ENCODE assay signal across 3 cellular contexts in genomic region chr1:174239541-174239940, GRCh38.
TF ChIP-seq lines count a peak whose summit lies in the region.

No MANE protein-coding gene starts in this region.

TF ChIP-seq in A549, 52 proteins besides CTCF, POLR2A, EP300 and RAD21:
- TF ChIP-seq CBX2 (IDR thresholded peaks at IDR 0.05; ENCODE audit: borderline replicate concordance, low read depth), result no peak
- TF ChIP-seq MAFK (IDR thresholded peaks at IDR 0.05; ENCODE audit: partially characterized antibody), result peak; percentile 64
- TF ChIP-seq RCOR1 (IDR thresholded peaks at IDR 0.05; ENCODE audit: low read depth, low read length), result no peak

TF ChIP-seq in H1, 55 proteins besides CTCF, POLR2A, EP300 and RAD21:
- TF ChIP-seq POLR2AphosphoS5 (IDR thresholded peaks at IDR 0.05; ENCODE audit: low read depth, low read length) (no peak), EGR1 (IDR thresholded peaks at IDR 0.05; ENCODE audit: borderline replicate concordance, low read depth, low read length) (no peak), JUND (IDR thresholded peaks at IDR 0.05; ENCODE audit: low read length) (no peak), GABPA (IDR thresholded peaks at IDR 0.05; ENCODE audit: borderline replicate concordance, insufficient read depth, low read length) (no peak), PHF8 (conservative IDR thresholded peaks at IDR 0.05; ENCODE audit: low read depth, low read length) (no peak), SRF (IDR thresholded peaks at IDR 0.05; ENCODE audit: low read depth, low read length) (no peak), SIN3A (conservative IDR thresholded peaks at IDR 0.05 in 1 of 2, IDR thresholded peaks at IDR 0.05 in 1 of 2; ENCODE audit: low read depth in 1 of 2, low read length in 2 of 2) (no peak), KDM5A (IDR thresholded peaks at IDR 0.05; ENCODE audit: low read length) (no peak), NANOG (IDR thresholded peaks at IDR 0.05; ENCODE audit: insufficient read depth, low read depth, low read length, poor library complexity, severe bottlenecking) (no peak), SAP30 (IDR thresholded peaks at IDR 0.05; ENCODE audit: insufficient read depth, insufficient replicate concordance, low read length) (no peak), GTF2F1 (IDR thresholded peaks at IDR 0.05; ENCODE audit: borderline replicate concordance, low read depth, low read length) (no peak), CHD2 (IDR thresholded peaks at IDR 0.05; ENCODE audit: low read length) (no peak), TCF12 (IDR thresholded peaks at IDR 0.05; ENCODE audit: low read depth, low read length) (no peak), EZH2 (IDR thresholded peaks at IDR 0.05; ENCODE audit: low read depth, low read length, severe bottlenecking) (no peak), ATF3 (IDR thresholded peaks at IDR 0.05; ENCODE audit: insufficient read depth, low read depth, low read length) (no peak), SP4 (IDR thresholded peaks at IDR 0.05; ENCODE audit: low read length) (no peak), HDAC6 (IDR thresholded peaks at IDR 0.05; ENCODE audit: low read depth, low read length) (no peak)
- TF ChIP-seq, protein P1, sequence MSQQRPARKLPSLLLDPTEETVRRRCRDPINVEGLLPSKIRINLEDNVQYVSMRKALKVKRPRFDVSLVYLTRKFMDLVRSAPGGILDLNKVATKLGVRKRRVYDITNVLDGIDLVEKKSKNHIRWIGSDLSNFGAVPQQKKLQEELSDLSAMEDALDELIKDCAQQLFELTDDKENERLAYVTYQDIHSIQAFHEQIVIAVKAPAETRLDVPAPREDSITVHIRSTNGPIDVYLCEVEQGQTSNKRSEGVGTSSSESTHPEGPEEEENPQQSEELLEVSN (IDR thresholded peaks at IDR 0.05), result no peak
- TF ChIP-seq, protein P2, sequence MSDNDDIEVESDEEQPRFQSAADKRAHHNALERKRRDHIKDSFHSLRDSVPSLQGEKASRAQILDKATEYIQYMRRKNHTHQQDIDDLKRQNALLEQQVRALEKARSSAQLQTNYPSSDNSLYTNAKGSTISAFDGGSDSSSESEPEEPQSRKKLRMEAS (IDR thresholded peaks at IDR 0.05), result no peak
- TF ChIP-seq, protein P3, sequence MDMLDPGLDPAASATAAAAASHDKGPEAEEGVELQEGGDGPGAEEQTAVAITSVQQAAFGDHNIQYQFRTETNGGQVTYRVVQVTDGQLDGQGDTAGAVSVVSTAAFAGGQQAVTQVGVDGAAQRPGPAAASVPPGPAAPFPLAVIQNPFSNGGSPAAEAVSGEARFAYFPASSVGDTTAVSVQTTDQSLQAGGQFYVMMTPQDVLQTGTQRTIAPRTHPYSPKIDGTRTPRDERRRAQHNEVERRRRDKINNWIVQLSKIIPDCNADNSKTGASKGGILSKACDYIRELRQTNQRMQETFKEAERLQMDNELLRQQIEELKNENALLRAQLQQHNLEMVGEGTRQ (IDR thresholded peaks at IDR 0.05; ENCODE audit: low read length), result no peak

TF ChIP-seq in HepG2, 621 proteins besides CTCF, POLR2A, EP300 and RAD21:
- TF ChIP-seq NFIC (IDR thresholded peaks at IDR 0.05; ENCODE audit: low read length) (0 out of 2 replicates have a peak, but pooled peaks have one; percentile 19), MAFK (conservative IDR thresholded peaks at IDR 0.05 in 1 of 2, IDR thresholded peaks at IDR 0.05 in 1 of 2; ENCODE audit: low read length in 2 of 2) (peak; percentile 65 to 79), MAFF (IDR thresholded peaks at IDR 0.05; ENCODE audit: low read depth, low read length) (peak; percentile 68), RFXANK (CRISPR knock-in tag; IDR thresholded peaks at IDR 0.05) (no peak), NR2F1 (CRISPR knock-in tag; IDR thresholded peaks at IDR 0.05) (no peak)
- TF ChIP-seq, protein P4, sequence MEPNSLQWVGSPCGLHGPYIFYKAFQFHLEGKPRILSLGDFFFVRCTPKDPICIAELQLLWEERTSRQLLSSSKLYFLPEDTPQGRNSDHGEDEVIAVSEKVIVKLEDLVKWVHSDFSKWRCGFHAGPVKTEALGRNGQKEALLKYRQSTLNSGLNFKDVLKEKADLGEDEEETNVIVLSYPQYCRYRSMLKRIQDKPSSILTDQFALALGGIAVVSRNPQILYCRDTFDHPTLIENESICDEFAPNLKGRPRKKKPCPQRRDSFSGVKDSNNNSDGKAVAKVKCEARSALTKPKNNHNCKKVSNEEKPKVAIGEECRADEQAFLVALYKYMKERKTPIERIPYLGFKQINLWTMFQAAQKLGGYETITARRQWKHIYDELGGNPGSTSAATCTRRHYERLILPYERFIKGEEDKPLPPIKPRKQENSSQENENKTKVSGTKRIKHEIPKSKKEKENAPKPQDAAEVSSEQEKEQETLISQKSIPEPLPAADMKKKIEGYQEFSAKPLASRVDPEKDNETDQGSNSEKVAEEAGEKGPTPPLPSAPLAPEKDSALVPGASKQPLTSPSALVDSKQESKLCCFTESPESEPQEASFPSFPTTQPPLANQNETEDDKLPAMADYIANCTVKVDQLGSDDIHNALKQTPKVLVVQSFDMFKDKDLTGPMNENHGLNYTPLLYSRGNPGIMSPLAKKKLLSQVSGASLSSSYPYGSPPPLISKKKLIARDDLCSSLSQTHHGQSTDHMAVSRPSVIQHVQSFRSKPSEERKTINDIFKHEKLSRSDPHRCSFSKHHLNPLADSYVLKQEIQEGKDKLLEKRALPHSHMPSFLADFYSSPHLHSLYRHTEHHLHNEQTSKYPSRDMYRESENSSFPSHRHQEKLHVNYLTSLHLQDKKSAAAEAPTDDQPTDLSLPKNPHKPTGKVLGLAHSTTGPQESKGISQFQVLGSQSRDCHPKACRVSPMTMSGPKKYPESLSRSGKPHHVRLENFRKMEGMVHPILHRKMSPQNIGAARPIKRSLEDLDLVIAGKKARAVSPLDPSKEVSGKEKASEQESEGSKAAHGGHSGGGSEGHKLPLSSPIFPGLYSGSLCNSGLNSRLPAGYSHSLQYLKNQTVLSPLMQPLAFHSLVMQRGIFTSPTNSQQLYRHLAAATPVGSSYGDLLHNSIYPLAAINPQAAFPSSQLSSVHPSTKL (CRISPR knock-in tag; IDR thresholded peaks at IDR 0.05), result 0 out of 2 replicates have a peak, but pooled peaks have one; percentile 25
- TF ChIP-seq, protein P5, sequence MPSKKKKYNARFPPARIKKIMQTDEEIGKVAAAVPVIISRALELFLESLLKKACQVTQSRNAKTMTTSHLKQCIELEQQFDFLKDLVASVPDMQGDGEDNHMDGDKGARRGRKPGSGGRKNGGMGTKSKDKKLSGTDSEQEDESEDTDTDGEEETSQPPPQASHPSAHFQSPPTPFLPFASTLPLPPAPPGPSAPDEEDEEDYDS (CRISPR knock-in tag; IDR thresholded peaks at IDR 0.05), result no peak
